Comparison of ENCODE assay signal across 24 cellular contexts in the genomic region with DNA sequence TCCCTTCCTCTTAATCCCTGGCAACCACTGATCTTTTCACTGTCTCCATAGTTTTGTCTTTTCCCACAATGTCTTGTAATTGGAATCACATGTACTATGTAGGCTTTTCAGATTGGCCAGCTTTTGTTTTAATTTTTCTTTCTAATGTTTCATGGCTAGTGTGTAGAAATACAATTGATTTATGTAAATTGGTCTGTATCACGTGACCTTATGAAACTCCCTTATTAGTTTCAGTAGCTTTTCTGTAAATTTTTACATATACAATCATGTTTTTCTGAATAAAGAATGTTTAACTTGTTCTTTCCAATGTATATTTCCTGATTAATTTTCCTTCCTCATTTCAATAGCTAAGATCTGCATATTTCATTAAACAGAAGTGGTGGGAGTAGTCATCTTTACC.
"Had no signal": no experiment of that assay in that cellular context is flagged by ENCODE, and none has a peak within 500 bp of the region (broad histone marks: within the 10 kb centered on the region; RNA-seq: fewer than 3 reads in every experiment).

No MANE protein-coding gene starts in this region.

- H3K9me3 ChIP-seq: colonic mucosa, esophagus squamous epithelium, gastrocnemius medialis had no signal

- H3K4me1 ChIP-seq: colonic mucosa, esophagus squamous epithelium, gastrocnemius medialis, heart right ventricle, left lung, lower lobe of right lung had no signal

- ATAC-seq: effector memory CD8-positive, alpha-beta T cell; esophagus mucosa; gastrocnemius medialis; heart right ventricle; left cardiac atrium; left lung; left ventricle myocardium superior; lower lobe of right lung; mucosa of descending colon had no signal

- FAIRE-seq: endometrium, keratinocyte had no signal

- DNase-seq: colonic mucosa; cortex of kidney; effector CD8-positive, alpha-beta T cell; effector memory CD8-positive, alpha-beta T cell; endodermal cell; erythroblast; esophagus squamous epithelium; foreskin fibroblast; foreskin melanocyte; gastrocnemius medialis; glutamatergic neuron; head of caudate nucleus; heart right ventricle; hippocampal formation; left cardiac atrium; left lung; left ventricle myocardium superior; lower lobe of right lung; mesenchymal stem cell; mucosa of descending colon had no signal

- H3K27ac ChIP-seq: colonic mucosa, epithelial cell of prostate, esophagus squamous epithelium, gastrocnemius medialis, heart right ventricle, left lung, lower lobe of right lung had no signal

- H3K36me3 ChIP-seq: colonic mucosa, esophagus squamous epithelium, gastrocnemius medialis, heart right ventricle, left lung, lower lobe of right lung had no signal

- H3K27me3 ChIP-seq: colonic mucosa, esophagus squamous epithelium, gastrocnemius medialis, heart right ventricle, left lung had no signal

- H3K4me3 ChIP-seq: colonic mucosa, esophagus squamous epithelium, gastrocnemius medialis, heart right ventricle, left lung, lower lobe of right lung, mucosa of descending colon had no signal
